1 cellular context compared by ENCODE assay signal in genomic region chr16:85303354-85303883, GRCh38.
TF ChIP-seq lines count a peak whose summit lies in the region.

No MANE protein-coding gene starts in this region.

TF ChIP-seq in K562, 482 proteins besides CTCF, POLR2A, EP300 and RAD21 (continued from another document and continues in another):
- TF ChIP-seq, protein P1, sequence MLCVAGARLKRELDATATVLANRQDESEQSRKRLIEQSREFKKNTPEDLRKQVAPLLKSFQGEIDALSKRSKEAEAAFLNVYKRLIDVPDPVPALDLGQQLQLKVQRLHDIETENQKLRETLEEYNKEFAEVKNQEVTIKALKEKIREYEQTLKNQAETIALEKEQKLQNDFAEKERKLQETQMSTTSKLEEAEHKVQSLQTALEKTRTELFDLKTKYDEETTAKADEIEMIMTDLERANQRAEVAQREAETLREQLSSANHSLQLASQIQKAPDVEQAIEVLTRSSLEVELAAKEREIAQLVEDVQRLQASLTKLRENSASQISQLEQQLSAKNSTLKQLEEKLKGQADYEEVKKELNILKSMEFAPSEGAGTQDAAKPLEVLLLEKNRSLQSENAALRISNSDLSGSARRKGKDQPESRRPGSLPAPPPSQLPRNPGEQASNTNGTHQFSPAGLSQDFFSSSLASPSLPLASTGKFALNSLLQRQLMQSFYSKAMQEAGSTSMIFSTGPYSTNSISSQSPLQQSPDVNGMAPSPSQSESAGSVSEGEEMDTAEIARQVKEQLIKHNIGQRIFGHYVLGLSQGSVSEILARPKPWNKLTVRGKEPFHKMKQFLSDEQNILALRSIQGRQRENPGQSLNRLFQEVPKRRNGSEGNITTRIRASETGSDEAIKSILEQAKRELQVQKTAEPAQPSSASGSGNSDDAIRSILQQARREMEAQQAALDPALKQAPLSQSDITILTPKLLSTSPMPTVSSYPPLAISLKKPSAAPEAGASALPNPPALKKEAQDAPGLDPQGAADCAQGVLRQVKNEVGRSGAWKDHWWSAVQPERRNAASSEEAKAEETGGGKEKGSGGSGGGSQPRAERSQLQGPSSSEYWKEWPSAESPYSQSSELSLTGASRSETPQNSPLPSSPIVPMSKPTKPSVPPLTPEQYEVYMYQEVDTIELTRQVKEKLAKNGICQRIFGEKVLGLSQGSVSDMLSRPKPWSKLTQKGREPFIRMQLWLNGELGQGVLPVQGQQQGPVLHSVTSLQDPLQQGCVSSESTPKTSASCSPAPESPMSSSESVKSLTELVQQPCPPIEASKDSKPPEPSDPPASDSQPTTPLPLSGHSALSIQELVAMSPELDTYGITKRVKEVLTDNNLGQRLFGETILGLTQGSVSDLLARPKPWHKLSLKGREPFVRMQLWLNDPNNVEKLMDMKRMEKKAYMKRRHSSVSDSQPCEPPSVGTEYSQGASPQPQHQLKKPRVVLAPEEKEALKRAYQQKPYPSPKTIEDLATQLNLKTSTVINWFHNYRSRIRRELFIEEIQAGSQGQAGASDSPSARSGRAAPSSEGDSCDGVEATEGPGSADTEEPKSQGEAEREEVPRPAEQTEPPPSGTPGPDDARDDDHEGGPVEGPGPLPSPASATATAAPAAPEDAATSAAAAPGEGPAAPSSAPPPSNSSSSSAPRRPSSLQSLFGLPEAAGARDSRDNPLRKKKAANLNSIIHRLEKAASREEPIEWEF (CRISPR knock-in tag; IDR thresholded peaks at IDR 0.05) = no peak
- no peak for TF ChIP-seq ZNF277 (CRISPR knock-in tag; IDR thresholded peaks at IDR 0.05; ENCODE audit: borderline replicate concordance)
- 0 out of 2 replicates have a peak, but pooled peaks have one; percentile 38 for TF ChIP-seq ZNF592 (IDR thresholded peaks at IDR 0.05)
- TF ChIP-seq MEIS2 (IDR thresholded peaks at IDR 0.05; ENCODE audit: partially characterized antibody) = peak; percentile 52
- TF ChIP-seq ZBTB7A (IDR thresholded peaks at IDR 0.05; ENCODE audit: borderline replicate concordance, control insufficient read depth, low read depth, low read length) = peak; percentile 54; the same call in 1 of the 2 replicates
- TF ChIP-seq ZNF146 (CRISPR knock-in tag; IDR thresholded peaks at IDR 0.05; ENCODE audit: unreplicated experiment) = no peak
- TF ChIP-seq MECOM (CRISPR knock-in tag; IDR thresholded peaks at IDR 0.05) = 0 out of 2 replicates have a peak, but pooled peaks have one; percentile 17
- TF ChIP-seq, protein P2, sequence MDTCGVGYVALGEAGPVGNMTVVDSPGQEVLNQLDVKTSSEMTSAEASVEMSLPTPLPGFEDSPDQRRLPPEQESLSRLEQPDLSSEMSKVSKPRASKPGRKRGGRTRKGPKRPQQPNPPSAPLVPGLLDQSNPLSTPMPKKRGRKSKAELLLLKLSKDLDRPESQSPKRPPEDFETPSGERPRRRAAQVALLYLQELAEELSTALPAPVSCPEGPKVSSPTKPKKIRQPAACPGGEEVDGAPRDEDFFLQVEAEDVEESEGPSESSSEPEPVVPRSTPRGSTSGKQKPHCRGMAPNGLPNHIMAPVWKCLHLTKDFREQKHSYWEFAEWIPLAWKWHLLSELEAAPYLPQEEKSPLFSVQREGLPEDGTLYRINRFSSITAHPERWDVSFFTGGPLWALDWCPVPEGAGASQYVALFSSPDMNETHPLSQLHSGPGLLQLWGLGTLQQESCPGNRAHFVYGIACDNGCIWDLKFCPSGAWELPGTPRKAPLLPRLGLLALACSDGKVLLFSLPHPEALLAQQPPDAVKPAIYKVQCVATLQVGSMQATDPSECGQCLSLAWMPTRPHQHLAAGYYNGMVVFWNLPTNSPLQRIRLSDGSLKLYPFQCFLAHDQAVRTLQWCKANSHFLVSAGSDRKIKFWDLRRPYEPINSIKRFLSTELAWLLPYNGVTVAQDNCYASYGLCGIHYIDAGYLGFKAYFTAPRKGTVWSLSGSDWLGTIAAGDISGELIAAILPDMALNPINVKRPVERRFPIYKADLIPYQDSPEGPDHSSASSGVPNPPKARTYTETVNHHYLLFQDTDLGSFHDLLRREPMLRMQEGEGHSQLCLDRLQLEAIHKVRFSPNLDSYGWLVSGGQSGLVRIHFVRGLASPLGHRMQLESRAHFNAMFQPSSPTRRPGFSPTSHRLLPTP (IDR thresholded peaks at IDR 0.05; ENCODE audit: borderline replicate concordance, extremely low read depth, insufficient read length) = no peak
- TF ChIP-seq HNRNPLL (IDR thresholded peaks at IDR 0.05; ENCODE audit: low read depth, low read length, poor library complexity, severe bottlenecking) = peak; percentile 32
- 0 out of 2 replicates have a peak, but pooled peaks have one; percentile 9 for TF ChIP-seq HLTF (IDR thresholded peaks at IDR 0.05)
- TF ChIP-seq, protein P3, sequence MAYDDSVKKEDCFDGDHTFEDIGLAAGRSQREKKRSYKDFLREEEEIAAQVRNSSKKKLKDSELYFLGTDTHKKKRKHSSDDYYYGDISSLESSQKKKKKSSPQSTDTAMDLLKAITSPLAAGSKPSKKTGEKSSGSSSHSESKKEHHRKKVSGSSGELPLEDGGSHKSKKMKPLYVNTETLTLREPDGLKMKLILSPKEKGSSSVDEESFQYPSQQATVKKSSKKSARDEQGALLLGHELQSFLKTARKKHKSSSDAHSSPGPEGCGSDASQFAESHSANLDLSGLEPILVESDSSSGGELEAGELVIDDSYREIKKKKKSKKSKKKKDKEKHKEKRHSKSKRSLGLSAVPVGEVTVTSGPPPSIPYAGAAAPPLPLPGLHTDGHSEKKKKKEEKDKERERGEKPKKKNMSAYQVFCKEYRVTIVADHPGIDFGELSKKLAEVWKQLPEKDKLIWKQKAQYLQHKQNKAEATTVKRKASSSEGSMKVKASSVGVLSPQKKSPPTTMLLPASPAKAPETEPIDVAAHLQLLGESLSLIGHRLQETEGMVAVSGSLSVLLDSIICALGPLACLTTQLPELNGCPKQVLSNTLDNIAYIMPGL (CRISPR knock-in tag; IDR thresholded peaks at IDR 0.05) = peak; percentile 66; the same call in 1 of the 2 replicates
- TF ChIP-seq RBFOX2 (IDR thresholded peaks at IDR 0.05; ENCODE audit: low read depth, low read length) = peak; percentile 66
- TF ChIP-seq ETV5 (CRISPR knock-in tag; IDR thresholded peaks at IDR 0.05; ENCODE audit: low read depth) = peak; percentile 28; the same call in 1 of the 2 replicates
- no peak for TF ChIP-seq SPI1 (IDR thresholded peaks at IDR 0.05; ENCODE audit: borderline replicate concordance, low read depth, low read length)
- TF ChIP-seq, protein P4, sequence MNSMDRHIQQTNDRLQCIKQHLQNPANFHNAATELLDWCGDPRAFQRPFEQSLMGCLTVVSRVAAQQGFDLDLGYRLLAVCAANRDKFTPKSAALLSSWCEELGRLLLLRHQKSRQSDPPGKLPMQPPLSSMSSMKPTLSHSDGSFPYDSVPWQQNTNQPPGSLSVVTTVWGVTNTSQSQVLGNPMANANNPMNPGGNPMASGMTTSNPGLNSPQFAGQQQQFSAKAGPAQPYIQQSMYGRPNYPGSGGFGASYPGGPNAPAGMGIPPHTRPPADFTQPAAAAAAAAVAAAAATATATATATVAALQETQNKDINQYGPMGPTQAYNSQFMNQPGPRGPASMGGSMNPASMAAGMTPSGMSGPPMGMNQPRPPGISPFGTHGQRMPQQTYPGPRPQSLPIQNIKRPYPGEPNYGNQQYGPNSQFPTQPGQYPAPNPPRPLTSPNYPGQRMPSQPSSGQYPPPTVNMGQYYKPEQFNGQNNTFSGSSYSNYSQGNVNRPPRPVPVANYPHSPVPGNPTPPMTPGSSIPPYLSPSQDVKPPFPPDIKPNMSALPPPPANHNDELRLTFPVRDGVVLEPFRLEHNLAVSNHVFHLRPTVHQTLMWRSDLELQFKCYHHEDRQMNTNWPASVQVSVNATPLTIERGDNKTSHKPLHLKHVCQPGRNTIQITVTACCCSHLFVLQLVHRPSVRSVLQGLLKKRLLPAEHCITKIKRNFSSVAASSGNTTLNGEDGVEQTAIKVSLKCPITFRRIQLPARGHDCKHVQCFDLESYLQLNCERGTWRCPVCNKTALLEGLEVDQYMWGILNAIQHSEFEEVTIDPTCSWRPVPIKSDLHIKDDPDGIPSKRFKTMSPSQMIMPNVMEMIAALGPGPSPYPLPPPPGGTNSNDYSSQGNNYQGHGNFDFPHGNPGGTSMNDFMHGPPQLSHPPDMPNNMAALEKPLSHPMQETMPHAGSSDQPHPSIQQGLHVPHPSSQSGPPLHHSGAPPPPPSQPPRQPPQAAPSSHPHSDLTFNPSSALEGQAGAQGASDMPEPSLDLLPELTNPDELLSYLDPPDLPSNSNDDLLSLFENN (IDR thresholded peaks at IDR 0.05; ENCODE audit: low read depth in 2 of 2, low read length in 2 of 2) = 0 out of 4 replicates have a peak, but pooled peaks of 1 of the 2 experiments have one; percentile 25
- TF ChIP-seq JUND (IDR thresholded peaks at IDR 0.05; ENCODE audit: borderline replicate concordance, low read depth, low read length) = peak; percentile 60
- no peak; the same call in 2 of the 3 replicates for TF ChIP-seq JUND (tag; IDR thresholded peaks at IDR 0.05; ENCODE audit: borderline replicate concordance, low read depth, low read length)
- TF ChIP-seq CREM (IDR thresholded peaks at IDR 0.05; ENCODE audit: low read depth) = peak; percentile 78
- 0 out of 2 replicates have a peak, but pooled peaks have one; percentile 43 for TF ChIP-seq ZBTB17 (CRISPR knock-in tag; IDR thresholded peaks at IDR 0.05)
- TF ChIP-seq MTA3 (IDR thresholded peaks at IDR 0.05; ENCODE audit: borderline replicate concordance) = peak; percentile 55; the same call in 1 of the 2 replicates
- peak; percentile 44; the same call in 1 of the 2 replicates for TF ChIP-seq PKNOX1 (IDR thresholded peaks at IDR 0.05)
- no peak for TF ChIP-seq ZNF134 (CRISPR knock-in tag; conservative IDR thresholded peaks at IDR 0.05)
- TF ChIP-seq KDM1A (IDR thresholded peaks at IDR 0.05) = peak; percentile 91 to 97
- no peak for TF ChIP-seq ZNF384 (IDR thresholded peaks at IDR 0.05; ENCODE audit: low read depth, low read length)
- no peak for TF ChIP-seq ZNF551 (CRISPR knock-in tag; IDR thresholded peaks at IDR 0.05)
- no peak for TF ChIP-seq BRD4 (IDR thresholded peaks at IDR 0.05)
- TF ChIP-seq, protein P5, sequence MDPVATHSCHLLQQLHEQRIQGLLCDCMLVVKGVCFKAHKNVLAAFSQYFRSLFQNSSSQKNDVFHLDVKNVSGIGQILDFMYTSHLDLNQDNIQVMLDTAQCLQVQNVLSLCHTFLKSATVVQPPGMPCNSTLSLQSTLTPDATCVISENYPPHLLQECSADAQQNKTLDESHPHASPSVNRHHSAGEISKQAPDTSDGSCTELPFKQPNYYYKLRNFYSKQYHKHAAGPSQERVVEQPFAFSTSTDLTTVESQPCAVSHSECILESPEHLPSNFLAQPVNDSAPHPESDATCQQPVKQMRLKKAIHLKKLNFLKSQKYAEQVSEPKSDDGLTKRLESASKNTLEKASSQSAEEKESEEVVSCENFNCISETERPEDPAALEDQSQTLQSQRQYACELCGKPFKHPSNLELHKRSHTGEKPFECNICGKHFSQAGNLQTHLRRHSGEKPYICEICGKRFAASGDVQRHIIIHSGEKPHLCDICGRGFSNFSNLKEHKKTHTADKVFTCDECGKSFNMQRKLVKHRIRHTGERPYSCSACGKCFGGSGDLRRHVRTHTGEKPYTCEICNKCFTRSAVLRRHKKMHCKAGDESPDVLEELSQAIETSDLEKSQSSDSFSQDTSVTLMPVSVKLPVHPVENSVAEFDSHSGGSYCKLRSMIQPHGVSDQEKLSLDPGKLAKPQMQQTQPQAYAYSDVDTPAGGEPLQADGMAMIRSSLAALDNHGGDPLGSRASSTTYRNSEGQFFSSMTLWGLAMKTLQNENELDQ (CRISPR knock-in tag; IDR thresholded peaks at IDR 0.05; ENCODE audit: borderline replicate concordance) = no peak
- peak; percentile 57 for TF ChIP-seq POLR2G (IDR thresholded peaks at IDR 0.05; ENCODE audit: low read depth, low read length)
- 0 out of 2 replicates have a peak, but pooled peaks have one; percentile 53 for TF ChIP-seq DMBX1 (CRISPR knock-in tag; IDR thresholded peaks at IDR 0.05; ENCODE audit: borderline replicate concordance)
- peak; percentile 42; the same call in 1 of the 2 replicates for TF ChIP-seq DPF2 (IDR thresholded peaks at IDR 0.05)
- no peak for TF ChIP-seq NFRKB (IDR thresholded peaks at IDR 0.05; ENCODE audit: low read depth)
- peak; percentile 47; the same call in 1 of the 2 replicates for TF ChIP-seq GATAD2B (IDR thresholded peaks at IDR 0.05; ENCODE audit: borderline replicate concordance)
- TF ChIP-seq BACH1 (tag; IDR thresholded peaks at IDR 0.05) = no peak
- TF ChIP-seq TBP (optimal IDR thresholded peaks at IDR 0.05; ENCODE audit: low read depth, low read length) = peak; percentile 26
